In genomic region chr17:76981545-76982295, GRCh38 we compare ENCODE assay signal across 28 cellular contexts.
A peak's percentile ranks its signal among the peaks of the same experiment; 100 is the strongest.
DNase-seq lines count a peak whose midpoint lies in the region; ATAC-seq and TF ChIP-seq lines count a peak whose summit lies in the region.
"Had no signal": no experiment of that assay in that cellular context is flagged by ENCODE, and none has a peak within 500 bp of the region (broad histone marks: within the 10 kb centered on the region; RNA-seq: fewer than 3 reads in every experiment).

No MANE protein-coding gene starts in this region.

- H3K9me3 Mint-ChIP-seq in activated CD8-positive, alpha-beta memory T cell treated with anti-CD3 and anti-CD28 coated beads, Interleukin-2, amount 10 ng/mL, durations not matched to agents 7 days and 5 days (ENCODE audit: low read depth) = peaks cover 3% of the 10 kb centered on the region
- peaks cover 21% of the 10 kb centered on the region for H3K9me3 Mint-ChIP-seq in GM23338
- H3K9me3 Mint-ChIP-seq in neural progenitor cell = peaks cover 19% of the 10 kb centered on the region

- H3K4me1 Mint-ChIP-seq in activated CD8-positive, alpha-beta memory T cell treated with anti-CD3 and anti-CD28 coated beads, Interleukin-2, amount 10 ng/mL, durations not matched to agents 7 days and 5 days = peaks cover 18% of the 10 kb centered on the region
- H3K4me1 Mint-ChIP-seq in GM23338 = peaks cover 14% of the 10 kb centered on the region
- H3K4me1 Mint-ChIP-seq in neural progenitor cell = peaks cover 26% of the 10 kb centered on the region
- H3K4me1 Mint-ChIP-seq: mesothelial cell of epicardium had no signal

- H2AFZ ChIP-seq in GM23338 = peak overlapping the region; percentile 74; the same call in 1 of the 2 replicates
- H2AFZ ChIP-seq in neural progenitor cell (replicated peaks) = no peak overlapping the region
- H2AFZ ChIP-seq: parathyroid adenoma had no signal

- H3K36me3 Mint-ChIP-seq in activated CD8-positive, alpha-beta memory T cell treated with anti-CD3 and anti-CD28 coated beads, Interleukin-2, amount 10 ng/mL, durations not matched to agents 7 days and 5 days = peaks cover 2% of the 10 kb centered on the region
- peaks cover 4% of the 10 kb centered on the region; the same call in 2 of the 3 replicates for H3K36me3 Mint-ChIP-seq in GM23338 (ENCODE audit: low read depth)
- H3K36me3 Mint-ChIP-seq in neural progenitor cell = peaks cover 4% of the 10 kb centered on the region
- H3K36me3 Mint-ChIP-seq: mesothelial cell of epicardium had no signal

- H3K4me3 ChIP-seq in GM23338 (no peak overlapping the region), WERI-Rb-1 (ENCODE audit: low read depth, low read length) (no peak overlapping the region), neural progenitor cell (no peak overlapping the region)
- H3K4me3 ChIP-seq: coronary artery, esophagus squamous epithelium, left ventricle myocardium inferior, right atrium auricular region had no signal

- no peak overlapping the region for H3K4me3 Mint-ChIP-seq in activated CD8-positive, alpha-beta memory T cell treated with anti-CD3 and anti-CD28 coated beads, Interleukin-2, amount 10 ng/mL, durations not matched to agents 7 days and 5 days
- H3K4me3 Mint-ChIP-seq in GM23338 (no peak overlapping the region), neural progenitor cell (peak overlapping the region; percentile 30)
- H3K4me3 Mint-ChIP-seq: activated T-cell treated with anti-CD3 and anti-CD28 coated beads, Interleukin-2, amount 50 U/mL, for 4 hours; endodermal cell; H9; mesothelial cell of epicardium; nephron progenitor cell; stimulated activated memory B cell treated with anti-CD40 and anti-IgM and Interleukin-4, amounts not matched to agents 10 μg/mL and 1 μg/mL and 100 μg/mL, for 72 hours had no signal

- H3K27ac ChIP-seq in GM23338 (ENCODE audit: low read depth) = no peak overlapping the region
- H3K27ac ChIP-seq in WERI-Rb-1 = peak overlapping the region; percentile 86
- no peak overlapping the region for H3K27ac ChIP-seq in neural progenitor cell
- H3K27ac ChIP-seq: coronary artery, esophagus squamous epithelium, left ventricle myocardium inferior, parathyroid adenoma, right atrium auricular region had no signal

- TF ChIP-seq CTCF in GM23338 (conservative IDR thresholded peaks at IDR 0.05; ENCODE audit: low read depth in 2 of 2) (no peak), WERI-Rb-1 (IDR thresholded peaks at IDR 0.05; ENCODE audit: low read depth, low read length) (no peak), neural progenitor cell (IDR thresholded peaks at IDR 0.05) (no peak)

- peak overlapping the region; percentile 66 for H3K27ac Mint-ChIP-seq in activated CD8-positive, alpha-beta memory T cell treated with anti-CD3 and anti-CD28 coated beads, Interleukin-2, amount 10 ng/mL, durations not matched to agents 7 days and 5 days
- H3K27ac Mint-ChIP-seq in GM23338 (no peak overlapping the region), neural progenitor cell (no peak overlapping the region)
- H3K27ac Mint-ChIP-seq: endodermal cell; mesothelial cell of epicardium; nephron progenitor cell; stimulated activated memory B cell treated with anti-CD40 and anti-IgM and Interleukin-4, amounts not matched to agents 10 μg/mL and 1 μg/mL and 100 μg/mL, for 72 hours had no signal

- H3K79me2 ChIP-seq in GM23338 (replicated peaks; ENCODE audit: insufficient read depth) = no peaks in the 10 kb centered on the region
- H3K79me2 ChIP-seq in neural progenitor cell (ENCODE audit: low read depth) = no peaks in the 10 kb centered on the region
- H3K79me2 ChIP-seq: parathyroid adenoma had no signal

- no peak for DNase-seq in activated CD8-positive, alpha-beta memory T cell treated with anti-CD3 and anti-CD28 coated beads, Interleukin-2, amount 10 ng/mL, durations not matched to agents 7 days and 5 days
- DNase-seq in activated CD8-positive, alpha-beta memory T cell treated with anti-CD3 and anti-CD28 coated beads for 24 hours = no peak
- DNase-seq in GM23338 (ENCODE audit: low spot score) (peak; percentile 47), WERI-Rb-1 (peak; percentile 82), neural progenitor cell (ENCODE audit: low spot score) (peak; percentile 88)
- no peak for DNase-seq in effector CD8-positive, alpha-beta T cell (lab: John Stamatoyannopoulos, UW)
- DNase-seq: activated CD4-positive, CD25-positive, alpha-beta regulatory T cell treated with anti-CD3 and anti-CD28 coated beads, Interleukin-2, amount 50 U/mL, for 72 hours; activated naive CD4-positive, alpha-beta T cell treated with anti-CD3 and anti-CD28 coated beads, Interleukin-2, amount 50 U/mL, for 16 hours; activated T-cell treated with anti-CD3 and anti-CD28 coated beads, Interleukin-2, amount 50 U/mL, for 4 hours; amygdala; endodermal cell; esophagus squamous epithelium; H9; hippocampal formation; Karpas-422; left ventricle myocardium inferior; NCI-H146; NCI-H2171; nephron progenitor cell; OCI-M1; stimulated activated CD4-positive, alpha-beta T cell treated with anti-CD3 and anti-CD28 coated beads, Interleukin-4, amount 100 ng/mL, for 1 hour had no signal

- H3K9me2 ChIP-seq in GM23338 (ENCODE audit: insufficient read depth) = no peaks in the 10 kb centered on the region

- H3K4me2 ChIP-seq in GM23338 (no peak overlapping the region), neural progenitor cell (peak overlapping the region; percentile 46)

- H3K9ac ChIP-seq in neural progenitor cell = no peak overlapping the region
- H3K9ac ChIP-seq: parathyroid adenoma had no signal

- H3F3A ChIP-seq in GM23338 (replicated peaks; ENCODE audit: low read depth) (no peaks in the 10 kb centered on the region), neural progenitor cell (ENCODE audit: low read depth) (peaks cover 17% of the 10 kb centered on the region)

- peaks cover 10% of the 10 kb centered on the region for H3K9me3 ChIP-seq in WERI-Rb-1 (ENCODE audit: severe bottlenecking)
- H3K9me3 ChIP-seq in neural progenitor cell (ENCODE audit: low read depth) = peaks cover 4% of the 10 kb centered on the region
- H3K9me3 ChIP-seq: esophagus squamous epithelium, right atrium auricular region had no signal

- CTCF ChIA-PET in activated CD8-positive, alpha-beta memory T cell treated with anti-CD3 and anti-CD28 coated beads, Interleukin-2, amount 10 ng/mL, durations not matched to agents 7 days and 5 days (lab: Charles Lee) = no interaction called here

- H4K20me1 ChIP-seq in GM23338 (replicated peaks; ENCODE audit: insufficient read depth) (no peaks in the 10 kb centered on the region), neural progenitor cell (ENCODE audit: low read depth) (no peaks in the 10 kb centered on the region)

- H3K36me3 ChIP-seq in GM23338 (ENCODE audit: insufficient read depth) = no peaks in the 10 kb centered on the region
- H3K36me3 ChIP-seq in WERI-Rb-1 = no peaks in the 10 kb centered on the region
- no peaks in the 10 kb centered on the region for H3K36me3 ChIP-seq in neural progenitor cell
- H3K36me3 ChIP-seq: esophagus squamous epithelium, left ventricle myocardium inferior, right atrium auricular region had no signal

- no peak for ATAC-seq in activated CD8-positive, alpha-beta memory T cell treated with anti-CD3 and anti-CD28 coated beads, Interleukin-2, amount 10 ng/mL, durations not matched to agents 7 days and 5 days
- ATAC-seq in GM23338 (peak; percentile 23; the same call in 1 of the 3 replicates), HG03039 (IDR thresholded peaks at IDR 0.05; ENCODE audit: unreplicated experiment) (no peak)
- ATAC-seq: Right ventricle myocardium inferior; stimulated activated memory B cell treated with anti-CD40 and anti-IgM and Interleukin-4, amounts not matched to agents 10 μg/mL and 1 μg/mL and 100 μg/mL, for 72 hours had no signal

- H3K27me3 ChIP-seq in GM23338 (ENCODE audit: insufficient read depth) = no peaks in the 10 kb centered on the region
- H3K27me3 ChIP-seq in WERI-Rb-1 (ENCODE audit: insufficient read depth, low read depth, severe bottlenecking) = no peaks in the 10 kb centered on the region
- no peaks in the 10 kb centered on the region for H3K27me3 ChIP-seq in neural progenitor cell
- H3K27me3 ChIP-seq: right atrium auricular region had no signal

- H3K4me1 ChIP-seq in GM23338 (ENCODE audit: insufficient read depth) (peaks cover 10% of the 10 kb centered on the region; the same call in 1 of the 2 replicates), neural progenitor cell (peaks cover 22% of the 10 kb centered on the region)
- H3K4me1 ChIP-seq: esophagus squamous epithelium, parathyroid adenoma, right atrium auricular region had no signal

- H3K27me3 Mint-ChIP-seq in activated CD8-positive, alpha-beta memory T cell treated with anti-CD3 and anti-CD28 coated beads, Interleukin-2, amount 10 ng/mL, durations not matched to agents 7 days and 5 days = no peaks in the 10 kb centered on the region
- H3K27me3 Mint-ChIP-seq in GM23338 (ENCODE audit: insufficient read depth, low read depth, poor library complexity) = peaks cover 14% of the 10 kb centered on the region
- peaks cover 22% of the 10 kb centered on the region for H3K27me3 Mint-ChIP-seq in neural progenitor cell (ENCODE audit: insufficient read depth, low read depth)

Comparison
In these comparisons a context has a peak if more than half of its experiments do, and no peak if none do; other contexts are left out.
1. DNase-seq: peak in GM23338 (single experiment), WERI-Rb-1 (single experiment) and neural progenitor cell (single experiment); none in activated CD8-positive, alpha-beta memory T cell treated with anti-CD3 and anti-CD28 coated beads, Interleukin-2, amount 10 ng/mL, durations not matched to agents 7 days and 5 days (single experiment), activated CD8-positive, alpha-beta memory T cell treated with anti-CD3 and anti-CD28 coated beads for 24 hours (single experiment) and effector CD8-positive, alpha-beta T cell (single experiment).